In genomic region chr15:60538129-60538528, GRCh38 we compare ENCODE assay signal across 13 cellular contexts.
"Had no signal": no experiment of that assay in that cellular context is flagged by ENCODE, and none has a peak within 500 bp of the region (broad histone marks: within the 10 kb centered on the region; RNA-seq: fewer than 3 reads in every experiment).

No MANE protein-coding gene starts in this region.

- H3K4me3 Mint-ChIP-seq: activated B cell treated with CpG ODN at 0.5 μM for 24 hours; activated CD4-positive, alpha-beta T cell treated with anti-CD3 and anti-CD28 coated beads, Interleukin-2, amount 10 ng/mL, durations not matched to agents 24 days and 14 days; activated naive CD4-positive, alpha-beta T cell treated with anti-CD3 and anti-CD28 coated beads, Interleukin-2, amount 10 ng/mL, durations not matched to agents 7 days and 5 days had no signal

- H3K36me3 ChIP-seq: adrenal gland, thyroid gland had no signal

- H3K27me3 Mint-ChIP-seq: activated B cell treated with CpG ODN at 0.5 μM for 24 hours; activated CD4-positive, alpha-beta T cell treated with anti-CD3 and anti-CD28 coated beads, Interleukin-2, amount 10 ng/mL, durations not matched to agents 24 days and 14 days; activated naive CD4-positive, alpha-beta T cell treated with anti-CD3 and anti-CD28 coated beads, Interleukin-2, amount 10 ng/mL, durations not matched to agents 7 days and 5 days; progenitor cell of endocrine pancreas had no signal

- H3K9me3 Mint-ChIP-seq: activated B cell treated with CpG ODN at 0.5 μM for 24 hours; activated CD4-positive, alpha-beta T cell treated with anti-CD3 and anti-CD28 coated beads, Interleukin-2, amount 10 ng/mL, durations not matched to agents 24 days and 14 days; activated naive CD4-positive, alpha-beta T cell treated with anti-CD3 and anti-CD28 coated beads, Interleukin-2, amount 10 ng/mL, durations not matched to agents 7 days and 5 days had no signal

- H3K27ac Mint-ChIP-seq: activated B cell treated with CpG ODN at 0.5 μM for 24 hours; activated CD4-positive, alpha-beta T cell treated with anti-CD3 and anti-CD28 coated beads, Interleukin-2, amount 10 ng/mL, durations not matched to agents 24 days and 14 days; activated naive CD4-positive, alpha-beta T cell treated with anti-CD3 and anti-CD28 coated beads, Interleukin-2, amount 10 ng/mL, durations not matched to agents 7 days and 5 days; progenitor cell of endocrine pancreas had no signal

- H3K27ac ChIP-seq: thyroid gland had no signal

- H3K27me3 ChIP-seq: adrenal gland, thyroid gland had no signal

- DNase-seq: activated B cell treated with CpG ODN at 0.5 μM for 24 hours; activated CD4-positive, alpha-beta T cell treated with anti-CD3 and anti-CD28 coated beads, Interleukin-2, amount 10 ng/mL, durations not matched to agents 24 days and 14 days; activated naive CD4-positive, alpha-beta T cell treated with anti-CD3 and anti-CD28 coated beads, Interleukin-2, amount 10 ng/mL, durations not matched to agents 7 days and 5 days; adrenal gland; effector CD4-positive, alpha-beta T cell; foreskin fibroblast; hippocampal formation; islet precursor cell; occipital lobe; stimulated activated naive CD4-positive, alpha-beta T cell; thyroid gland had no signal

- H3K4me1 Mint-ChIP-seq: activated B cell treated with CpG ODN at 0.5 μM for 24 hours had no signal

- H3K9me3 ChIP-seq: adrenal gland, thyroid gland had no signal

- H3K4me3 ChIP-seq: adrenal gland, lung, thyroid gland had no signal
